In the genomic region with DNA sequence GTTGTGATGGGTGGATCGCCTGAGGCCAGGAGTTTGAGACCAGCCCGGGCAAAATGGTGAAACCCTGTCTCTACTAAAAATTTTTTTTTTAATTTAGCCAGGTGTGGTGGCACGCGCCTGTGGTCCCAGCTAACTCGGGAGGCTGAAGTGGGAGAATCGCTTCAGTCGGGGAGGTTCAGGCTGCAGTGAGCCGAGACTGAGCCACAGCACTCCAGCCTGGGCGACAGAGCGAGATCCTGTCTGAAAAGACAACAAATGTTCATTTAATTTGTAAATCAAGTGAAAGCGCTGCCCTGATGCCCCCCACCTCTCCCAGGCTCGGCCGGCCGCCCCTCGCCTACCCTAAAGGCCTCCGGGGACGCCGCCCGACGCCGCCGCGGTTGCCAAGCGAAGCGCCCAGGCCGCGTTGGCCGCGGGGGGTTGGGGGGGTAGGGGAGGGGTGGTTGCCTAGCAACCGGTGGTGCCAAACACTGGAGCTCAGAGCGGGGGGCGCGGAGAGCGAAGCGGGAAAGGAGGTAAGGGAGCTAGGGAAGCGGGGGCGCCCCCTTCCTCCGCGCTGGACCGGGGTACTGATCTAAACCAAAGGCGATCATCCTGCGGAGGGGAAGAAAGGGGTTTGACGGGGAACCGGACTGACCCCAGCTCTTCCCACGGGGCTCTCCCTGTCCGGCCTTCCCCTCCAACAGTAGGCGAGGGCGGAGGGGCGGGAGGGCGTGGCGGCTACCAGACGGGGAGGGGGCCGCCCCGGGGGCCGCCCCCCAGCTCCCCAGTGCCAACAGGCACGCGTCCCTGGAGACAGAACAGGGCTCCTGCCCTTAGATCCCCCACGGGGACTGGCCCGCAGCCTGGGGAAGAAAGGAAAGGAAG, we compare ENCODE assay signal across 9 cellular contexts. TPM values are rescaled to one million over a fixed set of nuclear protein-coding genes. Genes with fewer than 3 reads are reported as not detected.
DNase-seq lines count a peak whose midpoint lies in the region; ATAC-seq, FAIRE-seq and TF ChIP-seq lines count a peak whose summit lies in the region.
"Had no signal": no experiment of that assay in that cellular context is flagged by ENCODE, and none has a peak within 500 bp of the region (broad histone marks: within the 10 kb centered on the region; RNA-seq: fewer than 3 reads in every experiment).

A gene with protein sequence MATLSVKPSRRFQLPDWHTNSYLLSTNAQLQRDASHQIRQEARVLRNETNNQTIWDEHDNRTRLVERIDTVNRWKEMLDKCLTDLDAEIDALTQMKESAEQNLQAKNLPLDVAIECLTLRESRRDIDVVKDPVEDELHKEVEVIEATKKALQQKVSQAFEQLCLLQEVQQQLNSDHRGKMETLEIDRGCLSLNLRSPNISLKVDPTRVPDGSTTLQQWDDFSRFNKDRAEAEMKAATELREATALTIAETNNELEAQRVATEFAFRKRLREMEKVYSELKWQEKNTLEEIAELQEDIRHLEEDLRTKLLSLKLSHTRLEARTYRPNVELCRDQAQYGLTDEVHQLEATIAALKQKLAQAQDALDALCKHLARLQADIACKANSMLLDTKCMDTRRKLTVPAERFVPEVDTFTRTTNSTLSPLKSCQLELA (plus strand): TSS at position 460 of the 867 bp plus-strand sequence. CDS start 828 bp downstream, outside the sequence.

- peak within 1 kb of the TSS; percentile 41 for H4K8ac ChIP-seq in H1 (ENCODE audit: extremely low read depth, insufficient read depth, low read length)

- peaks cover 0 to 3% (median 0%) of the 10 kb centered on the region in 4 experiments; a peak in 2 of 7 replicates for H3K27me3 ChIP-seq in H1 (replicated peaks in 1 of 4; ENCODE audit: control insufficient read depth in 3 of 4, extremely low read depth in 1 of 4, insufficient read depth in 3 of 4, low read length in 3 of 4)

- peaks cover 4% of the 10 kb centered on the region for H3K27me3 Mint-ChIP-seq in mesothelial cell of epicardium (ENCODE audit: low read depth)

- H3K79me2 ChIP-seq in H1 (ENCODE audit: control insufficient read depth in 1 of 2, insufficient read depth in 2 of 2, low read length in 2 of 2), result no peaks in the 10 kb centered on the region

- no peak for ATAC-seq in HG03571 (IDR thresholded peaks at IDR 0.05; ENCODE audit: unreplicated experiment)
- ATAC-seq in GM21825 (IDR thresholded peaks at IDR 0.05; ENCODE audit: unreplicated experiment), result no peak
- ATAC-seq: Panc1 had no signal

- no peaks in the 10 kb centered on the region for H3K36me3 ChIP-seq in H1 (ENCODE audit: control insufficient read depth in 2 of 4, insufficient read depth in 4 of 4, low read length in 3 of 4)

- H3K9ac ChIP-seq in H1 (replicated peaks in 1 of 4; ENCODE audit: extremely low read depth in 1 of 4, low read depth in 3 of 4, low read length in 3 of 4), result peak within 1 kb of the TSS in 2 of 4 experiments; percentile 71 to 73; a peak in 3 of 7 replicates

- H3K36me3 Mint-ChIP-seq in mesothelial cell of epicardium, result no peaks in the 10 kb centered on the region

- H3K4ac ChIP-seq in H1 (replicated peaks; ENCODE audit: insufficient read length, low read depth, low read length), result no peak within 1 kb of the TSS

- no peak within 1 kb of the TSS for H4K91ac ChIP-seq in H1 (replicated peaks; ENCODE audit: insufficient read length, low read length)

- no peaks in the 10 kb centered on the region for H3K79me1 ChIP-seq in H1 (ENCODE audit: low read depth, low read length)

- no peak for TF ChIP-seq RAD21 in H1 (IDR thresholded peaks at IDR 0.05 in 1 of 2, conservative IDR thresholded peaks at IDR 0.05 in 1 of 2; ENCODE audit: low read depth in 2 of 2, low read length in 2 of 2)

- peaks cover 0 to 15% (median 7%) of the 10 kb centered on the region in 4 experiments; a peak in 5 of 7 replicates for H3K4me1 ChIP-seq in H1 (replicated peaks in 1 of 4; ENCODE audit: control insufficient read depth in 3 of 4, insufficient read depth in 4 of 4, low read length in 3 of 4)

- no peaks in the 10 kb centered on the region for H3K9me3 ChIP-seq in H1 (ENCODE audit: insufficient read depth in 2 of 2, low read depth in 1 of 2, low read length in 1 of 2)

- peak in 1 of 2 experiments; percentile 25; a peak in 1 of 3 replicates for TF ChIP-seq EP300 in H1 (IDR thresholded peaks at IDR 0.05; ENCODE audit: borderline replicate concordance in 1 of 2, low read depth in 2 of 2, low read length in 2 of 2)

- no peak within 1 kb of the TSS for H2BK20ac ChIP-seq in H1 (ENCODE audit: low read length)

- H3K4me3 ChIP-seq in GM12865 (ENCODE audit: low read depth, low read length) (peak within 1 kb of the TSS; percentile 30), H1 (ENCODE audit: extremely low read depth in 1 of 4, insufficient read depth in 2 of 4, low read depth in 3 of 4, low read length in 4 of 4) (peak within 1 kb of the TSS; percentile 22 to 72 (median 64))

- no peak within 1 kb of the TSS; the same call in 1 of the 2 replicates for H2AFZ ChIP-seq in H1 (ENCODE audit: low read length)

- H2BK15ac ChIP-seq in H1 (ENCODE audit: low read length), result no peak within 1 kb of the TSS

- H3K4me3 Mint-ChIP-seq in mesothelial cell of epicardium, result peak within 1 kb of the TSS; percentile 69

- no peaks in the 10 kb centered on the region for H4K20me1 ChIP-seq in H1 (replicated peaks in 1 of 2; ENCODE audit: control insufficient read depth in 1 of 2, insufficient read depth in 2 of 2, low read length in 2 of 2)

- WGBS in H1 (ENCODE audit: extremely low coverage in 1 of 2, insufficient coverage in 1 of 2, insufficient read length in 1 of 2, insufficient replicate concordance in 2 of 2, low coverage in 1 of 2, low lambda C conversion rate in 2 of 2, missing lambda C conversion rate in 1 of 2), 2 experiments, result 19% methylated on average over 33 of the region's 59 CpGs; no CpG with 5 or more reads in 1 of the 2 experiments

- no peak for FAIRE-seq in H1 (lab: Jason Lieb, UNC)

- peaks cover 8% of the 10 kb centered on the region; the same call in 1 of the 2 replicates for H3K23me2 ChIP-seq in H1 (ENCODE audit: low read depth, low read length)

- H3K27ac ChIP-seq in H1 (ENCODE audit: low read depth, low read length), result peak within 1 kb of the TSS; percentile 33; the same call in 1 of the 2 replicates

- H4K5ac ChIP-seq in H1 (ENCODE audit: insufficient read length, low read depth, low read length), result no peak within 1 kb of the TSS

- TF ChIP-seq POLR2A in H1 (IDR thresholded peaks at IDR 0.05; ENCODE audit: control extremely low read depth in 1 of 2, low read depth in 2 of 2, low read length in 2 of 2), result no peak

- POLR2A ChIA-PET in H1 (lab: Charles Lee; ENCODE audit: partially characterized antibody), result interaction anchor here (0.8 to 1.3 kb wide), 3 partner anchors 9 to 65 kb away, joined by 3 to 4 read pairs (median 3); a partner anchor contains a TSS

- CTCF ChIA-PET in H1 (lab: Charles Lee; ENCODE audit: partially characterized antibody), result interaction anchor here (1.4 kb wide), 1 partner anchor 171 kb away, joined by 5 read pairs; no protein-coding TSS in a partner anchor

- no peak within 1 kb of the TSS for H2BK120ac ChIP-seq in H1 (replicated peaks; ENCODE audit: low read depth, low read length)

- peak within 1 kb of the TSS; percentile 21 for H3K27ac Mint-ChIP-seq in mesothelial cell of epicardium

- H2BK12ac ChIP-seq in H1 (ENCODE audit: low read depth, low read length), result no peak within 1 kb of the TSS

- no peak within 1 kb of the TSS for H3K14ac ChIP-seq in H1 (ENCODE audit: insufficient read length)

- H3K18ac ChIP-seq in H1 (ENCODE audit: extremely low read depth, low read length), result no peak within 1 kb of the TSS; the same call in 1 of the 2 replicates

- H3K4me1 Mint-ChIP-seq in mesothelial cell of epicardium, result peaks cover 7% of the 10 kb centered on the region

- H3K56ac ChIP-seq in H1 (replicated peaks; ENCODE audit: insufficient read length, low read depth, low read length), result no peak within 1 kb of the TSS

- no peaks in the 10 kb centered on the region for H3K9me3 Mint-ChIP-seq in mesothelial cell of epicardium

- H2BK5ac ChIP-seq in H1 (ENCODE audit: low read depth, low read length), result peak within 1 kb of the TSS; percentile 35; the same call in 1 of the 2 replicates

- DNase-seq in GM12865 (ENCODE audit: low read depth), result no peak
- DNase-seq in NCI-H526 (lab: John Stamatoyannopoulos, UW), result peak; percentile 79 to 95
- peak in 1 of 2 experiments; percentile 90 for DNase-seq in H1 (ENCODE audit: low read depth in 1 of 2, low spot score in 2 of 2)
- peak; percentile 63 to 73 for DNase-seq in mesothelial cell of epicardium (ENCODE audit: low spot score in 2 of 2, unreplicated experiment in 2 of 2)
- no peak for DNase-seq in HK-2 (ENCODE audit: unreplicated experiment)
- no peak for DNase-seq in AML-193 (lab: John Stamatoyannopoulos, UW)

- TF ChIP-seq CTCF in GM12865 (IDR thresholded peaks at IDR 0.05; ENCODE audit: insufficient read depth, low read depth, low read length, missing control alignments), result no peak
- TF ChIP-seq CTCF in H1 (IDR thresholded peaks at IDR 0.05; ENCODE audit: control extremely low read depth in 1 of 3, insufficient read depth in 1 of 3, low read depth in 1 of 3, low read length in 3 of 3), result no peak
- no peak for TF ChIP-seq CTCF in mesothelial cell of epicardium (IDR thresholded peaks at IDR 0.05; ENCODE audit: unreplicated experiment)

- no peak within 1 kb of the TSS for H3K23ac ChIP-seq in H1 (ENCODE audit: insufficient read length)

- peak within 1 kb of the TSS; percentile 55 to 79 for H3K4me2 ChIP-seq in H1 (ENCODE audit: insufficient read depth in 1 of 2, low read depth in 2 of 2, low read length in 2 of 2)

- H2AK5ac ChIP-seq in H1 (ENCODE audit: low read depth, low read length), result no peak within 1 kb of the TSS

TF ChIP-seq in H1, 55 proteins besides CTCF, POLR2A, EP300 and RAD21 (continues in another document):
- TF ChIP-seq TAF1 (IDR thresholded peaks at IDR 0.05; ENCODE audit: low read depth, low read length) (peak; percentile 27; the same call in 1 of the 2 replicates), KDM1A (IDR thresholded peaks at IDR 0.05; ENCODE audit: borderline replicate concordance, low read length) (no peak), BRCA1 (IDR thresholded peaks at IDR 0.05; ENCODE audit: low read depth, low read length) (no peak), CTBP2 (IDR thresholded peaks at IDR 0.05; ENCODE audit: borderline replicate concordance, insufficient read depth, insufficient read length, low read length) (no peak), TBP (IDR thresholded peaks at IDR 0.05; ENCODE audit: low read depth, low read length) (no peak), BACH1 (IDR thresholded peaks at IDR 0.05; ENCODE audit: low read length) (no peak), SP4 (IDR thresholded peaks at IDR 0.05; ENCODE audit: low read length) (no peak)

RNA-seq across cellular contexts. Expression of the gene that starts here (rescaled TPM):
- 1.3 and 1.6 TPM in 2 replicates for total RNA-seq in H1 (2021; fragmentation: NEBNext Ultra II Directional; extraction: Animal tissue kit (Norgen Biotek cat#: 25700))
- 1.7 and 2.6 TPM in 2 replicates for polyA plus RNA-seq in H1 (2011; rRNA removed)
- 2.4 TPM for polyA plus RNA-seq in H1 (2011; cell fraction: cytosol; rRNA removed)
- 8.2 TPM for polyA plus RNA-seq in H1 (2011; cell fraction: nucleus; rRNA removed)
- polyA plus RNA-seq in H1 (2012, experiment 1 of 2), result 1.7 to 2.5 TPM (median 2.2 TPM) in 4 replicates
- polyA plus RNA-seq in H1 (2012, experiment 2 of 2), result 1.3 TPM
- 0.81 TPM for polyA plus RNA-seq in H1 (2013, experiment 1 of 2)
- polyA plus RNA-seq in H1 (2013, experiment 2 of 2), result 0.75 TPM
- 0.80 and 1.4 TPM in 2 replicates for polyA minus RNA-seq in H1 (2011; rRNA and poly(A)+ RNA removed)
- polyA minus RNA-seq in H1 (2011; cell fraction: cytosol; rRNA and poly(A)+ RNA removed), result 2.2 TPM
- 3.0 TPM for polyA minus RNA-seq in H1 (2011; cell fraction: nucleus; rRNA and poly(A)+ RNA removed)
- 2.6 to 3.6 TPM (median 3.2 TPM) in 3 replicates for total RNA-seq in mesothelial cell of epicardium

Comparison
In these comparisons a context has a peak if more than half of its experiments do, and no peak if none do; other contexts are left out.
1. DNase-seq: peak in NCI-H526 (2 of 2) and mesothelial cell of epicardium (2 of 2); none in GM12865 (single experiment), HK-2 (single experiment) and AML-193 (0 of 2).